In genomic region chr15:85865070-85865684, GRCh38 we compare ENCODE assay signal across 8 cellular contexts.
DNase-seq lines count a peak whose midpoint lies in the region; ATAC-seq and TF ChIP-seq lines count a peak whose summit lies in the region.

No MANE protein-coding gene starts in this region.

- POLR2A ChIA-PET in HEK293T (lab: Yijun Ruan, JAX) = no interaction called here

- H3K36me3 ChIP-seq in SJCRH30 = no peaks in the 10 kb centered on the region

- ATAC-seq in GM19351 (IDR thresholded peaks at IDR 0.05; ENCODE audit: unreplicated experiment) = no peak
- ATAC-seq in HG02973 (IDR thresholded peaks at IDR 0.05; ENCODE audit: unreplicated experiment) = no peak

- DNase-seq in NCI-H2081 (lab: John Stamatoyannopoulos, UW) (peak; percentile 36 to 38), NCI-H2081 treated with DMSO at 0.1 percent for 48 hours (lab: John Stamatoyannopoulos, UW) (no peak), HEK293T (ENCODE audit: extremely low spot score) (peak; percentile 75), SJCRH30 (peak; percentile 35 to 63), foreskin fibroblast (peak; percentile 36 to 75), putamen (ENCODE audit: low spot score) (peak; percentile 22)

- no peak overlapping the region for H3K27ac ChIP-seq in SJCRH30

- H3K27me3 ChIP-seq in SJCRH30 = 0 out of 2 replicates have a peak, but pooled peaks cover 3% of the 10 kb centered on the region

- peak; percentile 62 for TF ChIP-seq CTCF in foreskin fibroblast (IDR thresholded peaks at IDR 0.05; ENCODE audit: low read depth, low read length)

- no peaks in the 10 kb centered on the region for H3K9me3 ChIP-seq in SJCRH30 (replicated peaks)

- CTCF ChIA-PET in HEK293T (lab: Yijun Ruan, JAX) = interaction anchor here (0.6 to 1.2 kb wide), 6 partner anchors 11 to 370 kb away, joined by 3 to 4 read pairs (median 4); no protein-coding TSS in a partner anchor

- no peaks in the 10 kb centered on the region for H3K4me1 ChIP-seq in SJCRH30

- H3K4me3 ChIP-seq in SJCRH30 = no peak overlapping the region
- no peak overlapping the region for H3K4me3 ChIP-seq in foreskin fibroblast (ENCODE audit: low read depth in 1 of 2, low read length in 2 of 2)

TF ChIP-seq in HEK293T, 16 proteins besides CTCF, POLR2A, EP300 and RAD21:
- TF ChIP-seq ARNT (IDR thresholded peaks at IDR 0.05) (no peak), FOXK2 (IDR thresholded peaks at IDR 0.05) (no peak), CTBP1 (IDR thresholded peaks at IDR 0.05; ENCODE audit: borderline replicate concordance) (no peak), ELF4 (IDR thresholded peaks at IDR 0.05) (no peak), LEF1 (IDR thresholded peaks at IDR 0.05; ENCODE audit: borderline replicate concordance) (no peak), TARDBP (IDR thresholded peaks at IDR 0.05) (no peak), ZNF384 (IDR thresholded peaks at IDR 0.05) (no peak), PKNOX1 (IDR thresholded peaks at IDR 0.05) (no peak), FOXA1 (IDR thresholded peaks at IDR 0.05) (no peak), NFRKB (IDR thresholded peaks at IDR 0.05) (no peak), SUZ12 (IDR thresholded peaks at IDR 0.05) (no peak), FOXM1 (IDR thresholded peaks at IDR 0.05; ENCODE audit: borderline replicate concordance) (no peak), HDGF (IDR thresholded peaks at IDR 0.05; ENCODE audit: borderline replicate concordance) (no peak), L3MBTL2 (conservative IDR thresholded peaks at IDR 0.05) (no peak), SP1 (IDR thresholded peaks at IDR 0.05) (no peak), BHLHE40 (IDR thresholded peaks at IDR 0.05; ENCODE audit: borderline replicate concordance) (no peak)
